Comparison of ENCODE assay signal across 23 cellular contexts in genomic region chr18:58633874-58634273, GRCh38. TPM values are rescaled to one million over a fixed set of nuclear protein-coding genes. Genes with fewer than 3 reads are reported as not detected.
A peak's percentile ranks its signal among the peaks of the same experiment; 100 is the strongest.
DNase-seq lines count a peak whose midpoint lies in the region; ATAC-seq, FAIRE-seq and TF ChIP-seq lines count a peak whose summit lies in the region.
"Had no signal": no experiment of that assay in that cellular context is flagged by ENCODE, and none has a peak within 500 bp of the region (broad histone marks: within the 10 kb centered on the region; RNA-seq: fewer than 3 reads in every experiment).

No MANE protein-coding gene starts in this region.

- TF ChIP-seq CTCF in astrocyte (IDR thresholded peaks at IDR 0.05; ENCODE audit: insufficient read depth, low read depth, low read length) = no peak
- TF ChIP-seq CTCF in gastrocnemius medialis (IDR thresholded peaks at IDR 0.05 in 4 of 5, conservative IDR thresholded peaks at IDR 0.05 in 1 of 5) = no peak
- TF ChIP-seq CTCF in BE2C (IDR thresholded peaks at IDR 0.05; ENCODE audit: low read depth, low read length) = no peak

- ATAC-seq in gastrocnemius medialis = no peak
- ATAC-seq: CD8-positive, alpha-beta T cell; HepG2 had no signal

- H3K4me3 ChIP-seq in astrocyte (ENCODE audit: insufficient read depth, low read depth, low read length) (no peak overlapping the region), gastrocnemius medialis (no peak overlapping the region), BE2C (ENCODE audit: low read depth, low read length) (no peak overlapping the region)
- H3K4me3 ChIP-seq: BLaER1, PC-9 had no signal

- no peaks in the 10 kb centered on the region for H3K36me3 Mint-ChIP-seq in T-helper 1 cell treated with Interleukin-12 subunit alpha and Interleukin-12 subunit beta and Interleukin-4 antibody, amounts not matched to agents 30 μg/mL and 1 μg/mL, for 36 hours (ENCODE audit: low read depth)
- H3K36me3 Mint-ChIP-seq in astrocyte (ENCODE audit: low read depth, unreplicated experiment) = no peaks in the 10 kb centered on the region
- H3K36me3 Mint-ChIP-seq: CD8-positive, alpha-beta T cell had no signal

- no peaks in the 10 kb centered on the region for H4K20me1 ChIP-seq in astrocyte (ENCODE audit: insufficient read depth, low read length)
- H4K20me1 ChIP-seq: BLaER1 had no signal

- H2AFZ ChIP-seq in astrocyte (ENCODE audit: low read depth, low read length) = no peak overlapping the region
- H2AFZ ChIP-seq: PC-9 had no signal

- no peak for DNase-seq in T-helper 1 cell
- no peak for DNase-seq in GM18507 (ENCODE audit: extremely low spot score, insufficient read length, low read depth)
- DNase-seq in astrocyte (ENCODE audit: low read depth) = no peak
- DNase-seq in gastrocnemius medialis = no peak
- DNase-seq in dedifferentiated amniotic fluid mesenchymal stem cell (ENCODE audit: extremely low spot score) = no peak
- no peak for DNase-seq in BE2C
- DNase-seq in NCI-H187 treated with DMSO at 0.1 percent for 48 hours (lab: John Stamatoyannopoulos, UW) = no peak
- DNase-seq: 8988T; Calu3; CD8-positive, alpha-beta T cell; H9; KBM-7; NCI-H1417; NCI-H187; NCI-H226; NCI-H524; NCI-H82; PC-9; SIG-M5 had no signal

- H3K4me2 ChIP-seq in astrocyte (ENCODE audit: low read length) = no peak overlapping the region
- H3K4me2 ChIP-seq: BLaER1, PC-9 had no signal

- H3K9ac ChIP-seq in astrocyte (ENCODE audit: low read length) = no peak overlapping the region
- H3K9ac ChIP-seq: BLaER1 had no signal

- peak overlapping the region; percentile 61 for H3K27ac Mint-ChIP-seq in T-helper 1 cell treated with Interleukin-12 subunit alpha and Interleukin-12 subunit beta and Interleukin-4 antibody, amounts not matched to agents 30 μg/mL and 1 μg/mL, for 36 hours
- no peak overlapping the region for H3K27ac Mint-ChIP-seq in astrocyte (ENCODE audit: unreplicated experiment)
- H3K27ac Mint-ChIP-seq: CD8-positive, alpha-beta T cell had no signal

- FAIRE-seq in GM18507 (lab: Jason Lieb, UNC) (peak; percentile 76), astrocyte (lab: Jason Lieb, UNC) (peak; percentile 75)
- FAIRE-seq: HepG2 had no signal

- TF ChIP-seq POLR2A in gastrocnemius medialis (IDR thresholded peaks at IDR 0.05) = no peak

- H3K9me3 ChIP-seq in astrocyte (ENCODE audit: insufficient read depth, low read depth, low read length) (no peaks in the 10 kb centered on the region), gastrocnemius medialis (no peaks in the 10 kb centered on the region), BE2C (no peaks in the 10 kb centered on the region)
- H3K9me3 ChIP-seq: BLaER1 had no signal

- in situ Hi-C loops in gastrocnemius medialis (cut with MboI; ENCODE audit: low sequenced_read_pairs in 4 of 4) = no loop called here

- H3K27ac ChIP-seq in astrocyte (ENCODE audit: low read depth, low read length) = no peak overlapping the region
- H3K27ac ChIP-seq in gastrocnemius medialis = peak overlapping the region; percentile 83 to 92 (median 87)
- H3K27ac ChIP-seq: BLaER1, PC-9, RWPE1 had no signal

- H3K36me3 ChIP-seq in astrocyte (ENCODE audit: insufficient read depth, low read length) (no peaks in the 10 kb centered on the region), gastrocnemius medialis (no peaks in the 10 kb centered on the region), BE2C (no peaks in the 10 kb centered on the region)
- H3K36me3 ChIP-seq: BLaER1 had no signal

- H3K27me3 ChIP-seq in astrocyte (ENCODE audit: insufficient read depth, low read length) = no peaks in the 10 kb centered on the region
- no peaks in the 10 kb centered on the region for H3K27me3 ChIP-seq in gastrocnemius medialis
- no peaks in the 10 kb centered on the region for H3K27me3 ChIP-seq in BE2C
- H3K27me3 ChIP-seq: BLaER1 had no signal

- H3K4me1 Mint-ChIP-seq in T-helper 1 cell treated with Interleukin-12 subunit alpha and Interleukin-12 subunit beta and Interleukin-4 antibody, amounts not matched to agents 30 μg/mL and 1 μg/mL, for 36 hours (ENCODE audit: low read depth) = peaks cover 43% of the 10 kb centered on the region
- H3K4me1 Mint-ChIP-seq in astrocyte (ENCODE audit: low read depth, unreplicated experiment) = peaks cover 38% of the 10 kb centered on the region

- H3K4me3 Mint-ChIP-seq in T-helper 1 cell treated with Interleukin-12 subunit alpha and Interleukin-12 subunit beta and Interleukin-4 antibody, amounts not matched to agents 30 μg/mL and 1 μg/mL, for 36 hours = no peak overlapping the region
- H3K4me3 Mint-ChIP-seq in astrocyte (ENCODE audit: unreplicated experiment) = no peak overlapping the region
- H3K4me3 Mint-ChIP-seq: CD8-positive, alpha-beta T cell; H9 had no signal

- no peaks in the 10 kb centered on the region for H3K79me2 ChIP-seq in astrocyte (ENCODE audit: insufficient read depth, low read length)

- H3K27me3 Mint-ChIP-seq in T-helper 1 cell treated with Interleukin-12 subunit alpha and Interleukin-12 subunit beta and Interleukin-4 antibody, amounts not matched to agents 30 μg/mL and 1 μg/mL, for 36 hours (ENCODE audit: low read depth) = peaks cover 7% of the 10 kb centered on the region
- H3K27me3 Mint-ChIP-seq in astrocyte (ENCODE audit: low read depth, unreplicated experiment) = peaks cover 3% of the 10 kb centered on the region

- intact Hi-C loops in gastrocnemius medialis (cut with DNase I; ENCODE audit: low total_unique reads) = loop anchor here (5.0 to 10.0 kb wide), 2 partner anchors 77 to 379 kb away; no protein-coding TSS in a partner anchor

- H3K4me1 ChIP-seq in astrocyte (ENCODE audit: insufficient read depth, low read length) (peaks cover 5% of the 10 kb centered on the region), gastrocnemius medialis (peaks cover 54 to 90% of the 10 kb centered on the region in 2 donors), BE2C (no peaks in the 10 kb centered on the region)

- H3K9me3 Mint-ChIP-seq in T-helper 1 cell treated with Interleukin-12 subunit alpha and Interleukin-12 subunit beta and Interleukin-4 antibody, amounts not matched to agents 30 μg/mL and 1 μg/mL, for 36 hours = no peaks in the 10 kb centered on the region
- no peaks in the 10 kb centered on the region for H3K9me3 Mint-ChIP-seq in astrocyte (ENCODE audit: unreplicated experiment)
- H3K9me3 Mint-ChIP-seq: CD8-positive, alpha-beta T cell; H9 had no signal

RNA-seq across cellular contexts. Expression of gene ALPK2, which starts 5.0 kb away (rescaled TPM):
- total RNA-seq in astrocyte = 84.2 and 87.2 TPM in 2 replicates
- 10 to 100 TPM; 46.6 to 81.5 (median 58.4) TPM for total RNA-seq in gastrocnemius medialis
- polyA plus RNA-seq in BE2C (2012; ENCODE audit: insufficient read depth, insufficient read length, low read depth) = not detected
- total RNA-seq: Calu3 had no signal

RNA-seq across cellular contexts. Expression of gene MALT1, which starts 37.4 kb away (rescaled TPM):
- total RNA-seq in astrocyte (38.2 and 40.3 TPM in 2 replicates), gastrocnemius medialis (10 to 100 TPM in 3 of 4 donors, 1 to 10 TPM in 1; 9.9 to 24.8 (median 12.9) TPM)
- 0.39 TPM for polyA plus RNA-seq in BE2C (2012; ENCODE audit: insufficient read depth, insufficient read length, low read depth)
